1 cellular context compared by ENCODE assay signal in genomic region chr11:58926251-58926650, GRCh38.
TF ChIP-seq lines count a peak whose summit lies in the region.

No MANE protein-coding gene starts in this region.

TF ChIP-seq in HepG2, 621 proteins besides CTCF, POLR2A, EP300 and RAD21 (continued from another document and continues in another):
- TF ChIP-seq KDM2A (CRISPR knock-in tag; IDR thresholded peaks at IDR 0.05; ENCODE audit: borderline replicate concordance, low read depth) (no peak), KLF12 (CRISPR knock-in tag; IDR thresholded peaks at IDR 0.05; ENCODE audit: borderline replicate concordance) (no peak), PRDM15 (CRISPR knock-in tag; IDR thresholded peaks at IDR 0.05) (no peak), ZNF770 (CRISPR knock-in tag; IDR thresholded peaks at IDR 0.05) (no peak), ATF1 (CRISPR knock-in tag; IDR thresholded peaks at IDR 0.05) (0 out of 2 replicates have a peak, but pooled peaks have one; percentile 15), ZNF543 (CRISPR knock-in tag; IDR thresholded peaks at IDR 0.05) (no peak), KLF15 (CRISPR knock-in tag; IDR thresholded peaks at IDR 0.05; ENCODE audit: borderline replicate concordance) (no peak), ZNF3 (CRISPR knock-in tag; IDR thresholded peaks at IDR 0.05) (no peak), KMT2B (CRISPR knock-in tag; IDR thresholded peaks at IDR 0.05) (no peak), ZKSCAN1 (IDR thresholded peaks at IDR 0.05; ENCODE audit: low read length) (no peak), ZNF251 (CRISPR knock-in tag; IDR thresholded peaks at IDR 0.05) (no peak), SMYD3 (CRISPR knock-in tag; IDR thresholded peaks at IDR 0.05) (0 out of 2 replicates have a peak, but pooled peaks have one; percentile 30), ZBTB39 (CRISPR knock-in tag; IDR thresholded peaks at IDR 0.05) (no peak), ZNF329 (CRISPR knock-in tag; IDR thresholded peaks at IDR 0.05; ENCODE audit: low read depth) (no peak), ZNF143 (CRISPR knock-in tag; IDR thresholded peaks at IDR 0.05) (no peak), GATAD2A (CRISPR knock-in tag; IDR thresholded peaks at IDR 0.05) (peak; percentile 47; the same call in 1 of the 2 replicates), TCF12 (IDR thresholded peaks at IDR 0.05) (no peak), TCF12 (CRISPR knock-in tag; IDR thresholded peaks at IDR 0.05) (0 out of 2 replicates have a peak, but pooled peaks have one; percentile 25), EHMT2 (IDR thresholded peaks at IDR 0.05; ENCODE audit: borderline replicate concordance, low read depth, low read length) (no peak), TSC22D2 (CRISPR knock-in tag; IDR thresholded peaks at IDR 0.05; ENCODE audit: borderline replicate concordance) (no peak), CREB1 (IDR thresholded peaks at IDR 0.05) (peak; percentile 54; the same call in 1 of the 2 replicates), CREB1 (CRISPR knock-in tag; IDR thresholded peaks at IDR 0.05) (no peak), ARNT2 (CRISPR knock-in tag; IDR thresholded peaks at IDR 0.05; ENCODE audit: low read depth) (no peak), THYN1 (CRISPR knock-in tag; IDR thresholded peaks at IDR 0.05; ENCODE audit: borderline replicate concordance, low read depth) (no peak), DRAP1 (CRISPR knock-in tag; IDR thresholded peaks at IDR 0.05) (no peak), ETS1 (CRISPR knock-in tag; IDR thresholded peaks at IDR 0.05) (no peak), POLR2AphosphoS2 (IDR thresholded peaks at IDR 0.05; ENCODE audit: low read depth, low read length) (no peak), SP1 (IDR thresholded peaks at IDR 0.05) (no peak), SP1 (CRISPR knock-in tag; IDR thresholded peaks at IDR 0.05) (no peak), ZBTB33 (CRISPR knock-in tag; IDR thresholded peaks at IDR 0.05) (no peak), HHEX (CRISPR knock-in tag; IDR thresholded peaks at IDR 0.05) (peak; percentile 98), PAWR (CRISPR knock-in tag; IDR thresholded peaks at IDR 0.05; ENCODE audit: borderline replicate concordance) (no peak), ZNF138 (CRISPR knock-in tag; IDR thresholded peaks at IDR 0.05; ENCODE audit: low read depth) (no peak), CCDC6 (CRISPR knock-in tag; IDR thresholded peaks at IDR 0.05) (no peak), ZNF546 (CRISPR knock-in tag; conservative IDR thresholded peaks at IDR 0.05) (no peak), PAXIP1 (CRISPR knock-in tag; conservative IDR thresholded peaks at IDR 0.05) (peak; percentile 60), HOMEZ (CRISPR knock-in tag; IDR thresholded peaks at IDR 0.05; ENCODE audit: low read depth) (0 out of 2 replicates have a peak, but pooled peaks have one; percentile 24), ZMAT5 (CRISPR knock-in tag; IDR thresholded peaks at IDR 0.05; ENCODE audit: borderline replicate concordance, low read depth) (no peak), ZNF598 (CRISPR knock-in tag; IDR thresholded peaks at IDR 0.05; ENCODE audit: borderline replicate concordance) (no peak), MAFG (CRISPR knock-in tag; IDR thresholded peaks at IDR 0.05) (no peak), MAFK (conservative IDR thresholded peaks at IDR 0.05 in 1 of 2, IDR thresholded peaks at IDR 0.05 in 1 of 2; ENCODE audit: low read length in 2 of 2) (no peak), MIER2 (CRISPR knock-in tag; IDR thresholded peaks at IDR 0.05) (no peak), ZNF180 (CRISPR knock-in tag; IDR thresholded peaks at IDR 0.05; ENCODE audit: borderline replicate concordance, low read depth) (no peak), GFI1 (CRISPR knock-in tag; IDR thresholded peaks at IDR 0.05; ENCODE audit: borderline replicate concordance) (peak; percentile 87), USF2 (IDR thresholded peaks at IDR 0.05; ENCODE audit: low read depth, low read length) (no peak), USF2 (CRISPR knock-in tag; IDR thresholded peaks at IDR 0.05; ENCODE audit: borderline replicate concordance) (no peak), MED1 (CRISPR knock-in tag; IDR thresholded peaks at IDR 0.05) (no peak), RCOR2 (CRISPR knock-in tag; IDR thresholded peaks at IDR 0.05) (peak; percentile 49; the same call in 1 of the 2 replicates)
